In the genomic region with DNA sequence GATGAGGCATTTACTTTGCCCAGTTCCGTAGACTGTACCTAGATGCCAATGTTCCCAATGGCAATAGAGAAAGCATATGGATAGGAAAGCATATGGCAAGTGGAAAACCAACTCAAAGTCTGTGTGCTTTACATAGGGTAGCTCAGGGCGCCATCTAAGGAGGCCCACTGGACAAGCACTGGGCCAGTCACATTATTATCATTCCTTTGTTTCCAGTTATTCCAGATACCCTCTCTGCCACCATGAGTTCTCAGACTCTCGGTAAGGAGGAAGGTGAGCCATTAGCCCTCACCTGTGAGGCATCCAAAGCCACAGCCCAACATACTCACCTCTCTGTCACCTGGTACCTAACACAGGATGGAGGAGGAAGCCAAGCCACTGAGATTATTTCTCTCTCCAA, we compare ENCODE assay signal across 31 cellular contexts. TPM values are rescaled to one million over a fixed set of nuclear protein-coding genes. Genes with fewer than 3 reads are reported as not detected.
"Had no signal": no experiment of that assay in that cellular context is flagged by ENCODE, and none has a peak within 500 bp of the region (broad histone marks: within the 10 kb centered on the region; RNA-seq: fewer than 3 reads in every experiment).

No MANE protein-coding gene starts in this region.

- H3K27ac Mint-ChIP-seq: activated CD4-positive, alpha-beta memory T cell treated with anti-CD3 and anti-CD28 coated beads, Interleukin-2, amount 10 ng/mL, durations not matched to agents 7 days and 5 days; activated CD8-positive, alpha-beta memory T cell treated with anti-CD3 and anti-CD28 coated beads, Interleukin-2, amount 10 ng/mL, durations not matched to agents 7 days and 5 days; activated naive CD8-positive, alpha-beta T cell treated with anti-CD3 and anti-CD28 coated beads for 36 hours; activated T-cell treated with anti-CD3 and anti-CD28 coated beads, Interleukin-2, amount 50 U/mL, for 72 hours; activated T-helper 17 cell treated with anti-CD3 and anti-CD28 coated beads, Interleukin-2, amount 50 U/mL, for 72 hours had no signal

- H3K36me3 ChIP-seq: breast epithelium, WERI-Rb-1 had no signal

- H3K27ac ChIP-seq: body of pancreas, breast epithelium, SK-N-MC, WERI-Rb-1 had no signal

- H3K36me3 Mint-ChIP-seq: activated CD8-positive, alpha-beta memory T cell treated with anti-CD3 and anti-CD28 coated beads, Interleukin-2, amount 10 ng/mL, durations not matched to agents 7 days and 5 days had no signal

- ATAC-seq: activated CD8-positive, alpha-beta memory T cell treated with anti-CD3 and anti-CD28 coated beads, Interleukin-2, amount 10 ng/mL, durations not matched to agents 7 days and 5 days; activated T-cell treated with anti-CD3 and anti-CD28 coated beads, Interleukin-2, amount 50 U/mL, for 72 hours; activated T-helper 17 cell treated with anti-CD3 and anti-CD28 coated beads, Interleukin-2, amount 50 U/mL, for 72 hours; body of pancreas had no signal

- DNase-seq: activated CD4-positive, alpha-beta memory T cell treated with anti-CD3 and anti-CD28 coated beads, Interleukin-2, amount 10 ng/mL, durations not matched to agents 7 days and 5 days; activated CD4-positive, alpha-beta T cell treated with anti-CD3 and anti-CD28 coated beads for 1 hour; activated CD4-positive, alpha-beta T cell treated with anti-CD3 and anti-CD28 coated beads for 48 hours; activated CD4-positive, CD25-positive, alpha-beta regulatory T cell; activated CD8-positive, alpha-beta memory T cell treated with anti-CD3 and anti-CD28 coated beads for 24 hours; activated CD8-positive, alpha-beta memory T cell treated with anti-CD3 and anti-CD28 coated beads, Interleukin-2, amount 10 ng/mL, durations not matched to agents 7 days and 5 days; activated CD8-positive, alpha-beta memory T cell treated with anti-CD3 and anti-CD28 coated beads, Interleukin-2, amount 50 U/mL, for 48 hours; activated effector memory CD4-positive, alpha-beta T cell treated with anti-CD3 and anti-CD28 coated beads, Interleukin-2, amount 50 U/mL, for 16 hours; activated naive CD4-positive, alpha-beta T cell; activated naive CD4-positive, alpha-beta T cell treated with anti-CD3 and anti-CD28 coated beads, Interleukin-2, amount 50 U/mL, for 16 hours; activated naive CD8-positive, alpha-beta T cell treated with anti-CD3 and anti-CD28 coated beads for 36 hours; activated T-cell treated with anti-CD3 and anti-CD28 coated beads, Interleukin-2, amount 50 U/mL, for 1 hour; activated T-cell treated with anti-CD3 and anti-CD28 coated beads, Interleukin-2, amount 50 U/mL, for 72 hours; body of pancreas; Karpas-422; NCI-H1105; NCI-H1417 treated with DMSO at 0.1 percent for 48 hours; NCI-H187 treated with DMSO at 0.1 percent for 48 hours; NCI-H2081; NCI-H226; NCI-H446 treated with DMSO at 0.1 percent for 48 hours; NCI-H69; NCI-H82; NK-92 treated with Interleukin-12 subunit alpha and Interleukin-12 subunit beta, amount 100 ng/mL, for 24 hours; Right ventricle myocardium superior; T1000; WERI-Rb-1 had no signal

- H3K9me3 ChIP-seq: body of pancreas, breast epithelium had no signal

- H3K4me3 ChIP-seq: body of pancreas, breast epithelium, SK-N-MC had no signal

- H3K27me3 Mint-ChIP-seq: activated naive CD8-positive, alpha-beta T cell treated with anti-CD3 and anti-CD28 coated beads for 36 hours; activated T-helper 17 cell treated with anti-CD3 and anti-CD28 coated beads, Interleukin-2, amount 50 U/mL, for 72 hours had no signal

- H3K27me3 ChIP-seq: body of pancreas, breast epithelium had no signal

- H3K4me1 ChIP-seq: breast epithelium had no signal

- H3K9me3 Mint-ChIP-seq: activated CD4-positive, alpha-beta memory T cell treated with anti-CD3 and anti-CD28 coated beads, Interleukin-2, amount 10 ng/mL, durations not matched to agents 7 days and 5 days; activated naive CD8-positive, alpha-beta T cell treated with anti-CD3 and anti-CD28 coated beads for 36 hours; activated T-cell treated with anti-CD3 and anti-CD28 coated beads, Interleukin-2, amount 50 U/mL, for 72 hours; activated T-helper 17 cell treated with anti-CD3 and anti-CD28 coated beads, Interleukin-2, amount 50 U/mL, for 72 hours had no signal

- H3K4me3 Mint-ChIP-seq: activated CD4-positive, alpha-beta memory T cell treated with anti-CD3 and anti-CD28 coated beads, Interleukin-2, amount 10 ng/mL, durations not matched to agents 7 days and 5 days; activated CD8-positive, alpha-beta memory T cell treated with anti-CD3 and anti-CD28 coated beads, Interleukin-2, amount 10 ng/mL, durations not matched to agents 7 days and 5 days; activated naive CD8-positive, alpha-beta T cell treated with anti-CD3 and anti-CD28 coated beads for 36 hours; activated T-cell treated with anti-CD3 and anti-CD28 coated beads, Interleukin-2, amount 50 U/mL, for 72 hours; activated T-helper 17 cell treated with anti-CD3 and anti-CD28 coated beads, Interleukin-2, amount 50 U/mL, for 72 hours had no signal

RNA-seq across cellular contexts. Expression of gene CD101, which starts 9.8 kb away (rescaled TPM):
- total RNA-seq: OCI-LY7 had no signal
